In the genomic region with DNA sequence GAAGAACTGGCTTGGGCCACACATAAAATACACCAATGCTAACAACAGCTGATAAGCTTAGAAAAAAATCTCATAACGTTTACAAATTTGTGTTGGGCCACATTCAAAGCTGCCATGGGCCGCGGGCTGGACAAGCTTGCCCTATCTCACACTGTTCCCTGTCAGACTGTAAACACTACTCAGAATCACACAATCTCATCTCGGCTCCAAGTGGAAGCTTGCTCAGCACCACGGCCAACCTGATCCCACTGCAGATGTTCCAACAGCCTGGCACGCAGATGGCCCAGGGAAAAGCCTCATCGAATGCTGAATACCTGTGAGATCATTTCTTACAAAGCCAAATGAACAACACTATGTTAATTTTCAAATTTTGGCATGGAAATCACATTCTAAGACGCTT, we compare ENCODE assay signal across 8 cellular contexts.
DNase-seq lines count a peak whose midpoint lies in the region; FAIRE-seq and TF ChIP-seq lines count a peak whose summit lies in the region.

No MANE protein-coding gene starts in this region.

- DNase-seq in EL, result peak; percentile 32
- peak; percentile 88 for DNase-seq in NCI-H524 treated with DMSO at 0.1 percent for 48 hours (lab: John Stamatoyannopoulos, UW)
- no peak for DNase-seq in effector memory CD4-positive, alpha-beta T cell
- DNase-seq in osteoblast (ENCODE audit: insufficient read length, low spot score, missing footprints), result no peak
- DNase-seq in mesenteric fat pad (ENCODE audit: low spot score), result no peak
- no peak for DNase-seq in H54 (ENCODE audit: insufficient read length, low spot score)
- no peak for DNase-seq in medulla oblongata (ENCODE audit: extremely low spot score)
- no peak for DNase-seq in NCI-H1417 treated with DMSO at 0.1 percent for 48 hours (lab: John Stamatoyannopoulos, UW)

- H3K4me3 ChIP-seq in effector memory CD4-positive, alpha-beta T cell (ENCODE audit: insufficient read depth, low read depth, low read length, poor library complexity, severe bottlenecking), result no peak overlapping the region
- H3K4me3 ChIP-seq in osteoblast (ENCODE audit: insufficient read depth, low read length), result no peak overlapping the region

- TF ChIP-seq POLR2A in H54 (IDR thresholded peaks at IDR 0.05; ENCODE audit: low read depth, low read length), result no peak

- peak overlapping the region; percentile 4 for H3K27ac ChIP-seq in effector memory CD4-positive, alpha-beta T cell (ENCODE audit: insufficient read depth, low read length, poor library complexity, severe bottlenecking)
- peak overlapping the region; percentile 92 for H3K27ac ChIP-seq in osteoblast (ENCODE audit: low read depth, low read length)

- no peaks in the 10 kb centered on the region for H3K9me3 ChIP-seq in effector memory CD4-positive, alpha-beta T cell (ENCODE audit: control insufficient read depth, low read length)
- no peaks in the 10 kb centered on the region for H3K9me3 ChIP-seq in osteoblast (ENCODE audit: low read depth, low read length)

- no peak for TF ChIP-seq CTCF in osteoblast (IDR thresholded peaks at IDR 0.05; ENCODE audit: extremely low read depth, low read depth, low read length)

- peak overlapping the region; percentile 56 for H3K4me2 ChIP-seq in osteoblast (ENCODE audit: insufficient read depth, low read length)

- H2AFZ ChIP-seq in osteoblast (ENCODE audit: low read length), result no peak overlapping the region

- H3K79me2 ChIP-seq in osteoblast (ENCODE audit: insufficient read depth, low read length), result peaks cover 96% of the 10 kb centered on the region

- peaks cover 80% of the 10 kb centered on the region for H4K20me1 ChIP-seq in osteoblast (ENCODE audit: insufficient read depth, low read length)

- H3K27me3 ChIP-seq in effector memory CD4-positive, alpha-beta T cell (replicated peaks; ENCODE audit: control insufficient read depth, insufficient read depth, low read length, poor library complexity, severe bottlenecking), result no peaks in the 10 kb centered on the region
- no peaks in the 10 kb centered on the region for H3K27me3 ChIP-seq in osteoblast (ENCODE audit: insufficient read depth, low read length)

- no peaks in the 10 kb centered on the region for H3K36me3 ChIP-seq in effector memory CD4-positive, alpha-beta T cell (ENCODE audit: control insufficient read depth, insufficient read depth, low read length)
- H3K36me3 ChIP-seq in osteoblast (ENCODE audit: insufficient read depth, low read length), result no peaks in the 10 kb centered on the region

- FAIRE-seq in H54 (lab: Jason Lieb, UNC), result no peak

- peaks cover 58% of the 10 kb centered on the region for H3K4me1 ChIP-seq in effector memory CD4-positive, alpha-beta T cell (ENCODE audit: control insufficient read depth, insufficient read depth, low read length, poor library complexity, severe bottlenecking)
- H3K4me1 ChIP-seq in osteoblast (ENCODE audit: insufficient read depth, low read length), result peaks cover 25% of the 10 kb centered on the region

Comparison
In these comparisons a context has a peak if more than half of its experiments do, and no peak if none do; other contexts are left out.
1. DNase-seq: peak in EL (single experiment) and NCI-H524 treated with DMSO at 0.1 percent for 48 hours (single experiment); none in effector memory CD4-positive, alpha-beta T cell (0 of 3), osteoblast (single experiment), mesenteric fat pad (single experiment), H54 (single experiment), medulla oblongata (single experiment) and NCI-H1417 treated with DMSO at 0.1 percent for 48 hours (single experiment).